ENCODE assay signal across 19 cellular contexts in genomic region chr10:11014671-11015141, GRCh38. TPM values are rescaled to one million over a fixed set of nuclear protein-coding genes. Genes with fewer than 3 reads are reported as not detected.
DNase-seq lines count a peak whose midpoint lies in the region; ATAC-seq and TF ChIP-seq lines count a peak whose summit lies in the region.
"Had no signal": no experiment of that assay in that cellular context is flagged by ENCODE, and none has a peak within 500 bp of the region (broad histone marks: within the 10 kb centered on the region; RNA-seq: fewer than 3 reads in every experiment).

No MANE protein-coding gene starts in this region.

- H3K27me3 Mint-ChIP-seq in neural crest cell (ENCODE audit: low read depth): peaks cover 21% of the 10 kb centered on the region
- peaks cover 77% of the 10 kb centered on the region for H3K27me3 Mint-ChIP-seq in activated T-helper 2 cell treated with anti-CD3 and anti-CD28 coated beads, Interferon-gamma antibody, Interleukin-2, Interleukin-4, amounts not matched to agents 10 μg/mL and 5 μg/mL and 100 μg/mL, durations not matched to agents 14 hours and 24 hours and 36 hours (ENCODE audit: low read depth)

- H3K27ac Mint-ChIP-seq in neural crest cell (ENCODE audit: unreplicated experiment): peak overlapping the region; percentile 94
- no peak overlapping the region for H3K27ac Mint-ChIP-seq in activated T-helper 2 cell treated with anti-CD3 and anti-CD28 coated beads, Interferon-gamma antibody, Interleukin-2, Interleukin-4, amounts not matched to agents 10 μg/mL and 5 μg/mL and 100 μg/mL, durations not matched to agents 14 hours and 24 hours and 36 hours
- H3K27ac Mint-ChIP-seq: activated B cell treated with CpG ODN at 0.5 μM for 24 hours had no signal

- H3K4me3 ChIP-seq in heart right ventricle (no peak overlapping the region), upper lobe of left lung (no peak overlapping the region)
- H3K4me3 ChIP-seq: HAP-1, thoracic aorta had no signal

- DNase-seq in NCI-H1105 treated with DMSO at 0.1 percent for 48 hours (lab: John Stamatoyannopoulos, UW) (peak; percentile 12), NCI-H1105 (lab: John Stamatoyannopoulos, UW) (no peak), heart right ventricle (peak in 1 of 2 donors; percentile 16), neural crest cell (ENCODE audit: low read depth, low spot score) (no peak), upper lobe of left lung (peak in 1 of 2 donors; percentile 18), HUDEP-2 (lab: John Stamatoyannopoulos, UW; ENCODE audit: unreplicated experiment in 76 of 76) (no peak)
- DNase-seq in activated T-helper 2 cell treated with anti-CD3 and anti-CD28 coated beads, Interferon-gamma antibody, Interleukin-2, Interleukin-4, amounts not matched to agents 10 μg/mL and 5 μg/mL and 100 μg/mL, durations not matched to agents 14 hours and 24 hours and 36 hours (ENCODE audit: low spot score): no peak
- DNase-seq: 8988T, activated B cell treated with CpG ODN at 0.5 μM for 24 hours, brain microvascular endothelial cell, DND-41, KBM-7, NCI-H1436 treated with DMSO at 0.1 percent for 48 hours, NCI-H510A treated with DMSO at 0.1 percent for 48 hours had no signal

- ATAC-seq in heart right ventricle: peak in 6 of 8 donors; percentile 6 to 50 (median 38)
- ATAC-seq in upper lobe of left lung (ENCODE audit: low FRiP score in 2 of 2): no peak
- ATAC-seq in SK-N-SH treated with all-trans-retinoic acid at 6 μM for 48 hours: no peak
- ATAC-seq: Panc1 had no signal

- no peak for TF ChIP-seq POLR2A in upper lobe of left lung (IDR thresholded peaks at IDR 0.05)

- H3K27ac ChIP-seq in heart right ventricle: peak overlapping the region in 9 of 10 donors; percentile 13 to 92 (median 45)
- peak overlapping the region; percentile 3 to 76 (median 68) for H3K27ac ChIP-seq in upper lobe of left lung
- H3K27ac ChIP-seq: brain microvascular endothelial cell, C4-2B, thoracic aorta had no signal

- no peaks in the 10 kb centered on the region for H3K36me3 ChIP-seq in heart right ventricle
- no peaks in the 10 kb centered on the region for H3K36me3 ChIP-seq in upper lobe of left lung
- H3K36me3 ChIP-seq: brain microvascular endothelial cell, HAP-1, thoracic aorta had no signal

- H3K4me1 ChIP-seq in heart right ventricle: peaks cover 0 to 64% (median 31%) of the 10 kb centered on the region in 9 donors
- H3K4me1 ChIP-seq in upper lobe of left lung: peaks cover 0 to 49% (median 14%) of the 10 kb centered on the region in 4 donors

- intact Hi-C loops in heart right ventricle (cut with DNase I): loop anchor here in 4 of 10 donors (5.0 to 10.0 kb wide), 7 partner anchors 102 to 248 kb away; no protein-coding TSS in a partner anchor
- intact Hi-C loops in activated T-helper 2 cell treated with anti-CD3 and anti-CD28 coated beads, Interferon-gamma antibody, Interleukin-2, Interleukin-4, amounts not matched to agents 10 μg/mL and 5 μg/mL and 100 μg/mL, durations not matched to agents 14 hours and 24 hours and 36 hours (cut with micrococcal nuclease): loop anchor here (5.0 kb wide), 2 partner anchors 153 to 258 kb away; no protein-coding TSS in a partner anchor

- H3K9me3 Mint-ChIP-seq in neural crest cell: no peaks in the 10 kb centered on the region
- H3K9me3 Mint-ChIP-seq in activated T-helper 2 cell treated with anti-CD3 and anti-CD28 coated beads, Interferon-gamma antibody, Interleukin-2, Interleukin-4, amounts not matched to agents 10 μg/mL and 5 μg/mL and 100 μg/mL, durations not matched to agents 14 hours and 24 hours and 36 hours: no peaks in the 10 kb centered on the region
- H3K9me3 Mint-ChIP-seq: activated B cell treated with CpG ODN at 0.5 μM for 24 hours had no signal

- H3K27me3 ChIP-seq in heart right ventricle: peaks cover 0 to 47% (median 0%) of the 10 kb centered on the region in 7 donors
- H3K27me3 ChIP-seq in upper lobe of left lung: peaks cover 0 to 10% (median 4%) of the 10 kb centered on the region in 4 donors

- no peaks in the 10 kb centered on the region for H3K36me3 Mint-ChIP-seq in neural crest cell (ENCODE audit: low read depth)
- no peaks in the 10 kb centered on the region for H3K36me3 Mint-ChIP-seq in activated T-helper 2 cell treated with anti-CD3 and anti-CD28 coated beads, Interferon-gamma antibody, Interleukin-2, Interleukin-4, amounts not matched to agents 10 μg/mL and 5 μg/mL and 100 μg/mL, durations not matched to agents 14 hours and 24 hours and 36 hours (ENCODE audit: low read depth)

- no peaks in the 10 kb centered on the region for H3K9me3 ChIP-seq in heart right ventricle
- H3K9me3 ChIP-seq in upper lobe of left lung: no peaks in the 10 kb centered on the region
- H3K9me3 ChIP-seq: HAP-1, thoracic aorta had no signal

- 24 to 26% methylated on average over 10 of the region's 10 CpGs for WGBS in heart right ventricle, 2 donors
- WGBS in upper lobe of left lung, 2 donors: 52 to 57% methylated on average over 10 of the region's 10 CpGs

- TF ChIP-seq CTCF in heart right ventricle (IDR thresholded peaks at IDR 0.05): no peak
- TF ChIP-seq CTCF in neural crest cell (conservative IDR thresholded peaks at IDR 0.05): no peak
- no peak for TF ChIP-seq CTCF in upper lobe of left lung (IDR thresholded peaks at IDR 0.05)

- H3K4me3 Mint-ChIP-seq in neural crest cell: peak overlapping the region; percentile 64
- no peak overlapping the region for H3K4me3 Mint-ChIP-seq in activated T-helper 2 cell treated with anti-CD3 and anti-CD28 coated beads, Interferon-gamma antibody, Interleukin-2, Interleukin-4, amounts not matched to agents 10 μg/mL and 5 μg/mL and 100 μg/mL, durations not matched to agents 14 hours and 24 hours and 36 hours (ENCODE audit: low read depth)
- H3K4me3 Mint-ChIP-seq: activated B cell treated with CpG ODN at 0.5 μM for 24 hours had no signal

- H3K4me1 Mint-ChIP-seq in neural crest cell: peaks cover 75% of the 10 kb centered on the region
- H3K4me1 Mint-ChIP-seq in activated T-helper 2 cell treated with anti-CD3 and anti-CD28 coated beads, Interferon-gamma antibody, Interleukin-2, Interleukin-4, amounts not matched to agents 10 μg/mL and 5 μg/mL and 100 μg/mL, durations not matched to agents 14 hours and 24 hours and 36 hours (ENCODE audit: low read depth): peaks cover 9% of the 10 kb centered on the region

- no peak for TF ChIP-seq EP300 in upper lobe of left lung (IDR thresholded peaks at IDR 0.05)

TF ChIP-seq in SK-N-SH treated with all-trans-retinoic acid at 6 μM for 48 hours, 23 proteins besides CTCF, POLR2A, EP300 and RAD21 (continues in another document):
- TF ChIP-seq ZNF565 (CRISPR knock-in tag; conservative IDR thresholded peaks at IDR 0.05; ENCODE audit: low read depth): no peak
- no peak for TF ChIP-seq ZFP30 (CRISPR knock-in tag; IDR thresholded peaks at IDR 0.05)
- no peak for TF ChIP-seq ZNF70 (CRISPR knock-in tag; IDR thresholded peaks at IDR 0.05)
- TF ChIP-seq PPARA (CRISPR knock-in tag; IDR thresholded peaks at IDR 0.05; ENCODE audit: borderline replicate concordance): no peak
- TF ChIP-seq TSHZ2 (CRISPR knock-in tag; IDR thresholded peaks at IDR 0.05): no peak
- no peak for TF ChIP-seq ZNF8 (CRISPR knock-in tag; IDR thresholded peaks at IDR 0.05)
- no peak for TF ChIP-seq SNAI2 (CRISPR knock-in tag; IDR thresholded peaks at IDR 0.05)
- no peak for TF ChIP-seq TCF4 (CRISPR knock-in tag; IDR thresholded peaks at IDR 0.05; ENCODE audit: borderline replicate concordance)
- TF ChIP-seq ARNTL (CRISPR knock-in tag; IDR thresholded peaks at IDR 0.05; ENCODE audit: borderline replicate concordance, low read depth): no peak
- no peak for TF ChIP-seq BACH2 (CRISPR knock-in tag; IDR thresholded peaks at IDR 0.05; ENCODE audit: borderline replicate concordance)

RNA-seq across cellular contexts. Expression of gene CELF2, which starts 3.0 kb away (rescaled TPM):
- 10 to 100 TPM; 61.9 to 90.9 (median 82.2) TPM for total RNA-seq in heart right ventricle
- polyA plus RNA-seq in heart right ventricle: 10 to 100 TPM; 13.0 to 18.3 TPM
- total RNA-seq in neural crest cell: 77.6 and 82.8 TPM in 2 replicates
- total RNA-seq in upper lobe of left lung: 100 to 1,000 TPM in 5 of 6 donors, 10 to 100 TPM in 1; 82.7 to 193 (median 120) TPM
- total RNA-seq in activated T-helper 2 cell treated with anti-CD3 and anti-CD28 coated beads, Interferon-gamma antibody, Interleukin-2, Interleukin-4, amounts not matched to agents 10 μg/mL and 5 μg/mL and 100 μg/mL, durations not matched to agents 14 hours and 24 hours and 36 hours: 131 and 134 TPM in 2 replicates

Comparison
In these comparisons a context has a peak if more than half of its experiments do, and no peak if none do; other contexts are left out.
1. ATAC-seq: peak in heart right ventricle (6 of 8); none in upper lobe of left lung (0 of 2) and SK-N-SH treated with all-trans-retinoic acid at 6 μM for 48 hours (single experiment).